9 cellular contexts compared by ENCODE assay signal in genomic region chr4:140003851-140004579, GRCh38.
A peak's percentile ranks its signal among the peaks of the same experiment; 100 is the strongest.
DNase-seq lines count a peak whose midpoint lies in the region; TF ChIP-seq lines count a peak whose summit lies in the region.
"Had no signal": no experiment of that assay in that cellular context is flagged by ENCODE, and none has a peak within 500 bp of the region (broad histone marks: within the 10 kb centered on the region; RNA-seq: fewer than 3 reads in every experiment).

No MANE protein-coding gene starts in this region.

- H3K4me1 ChIP-seq in mesenchymal stem cell (ENCODE audit: control insufficient read depth, insufficient read depth, low read depth, low read length) (no peaks in the 10 kb centered on the region), subcutaneous abdominal adipose tissue (ENCODE audit: control insufficient read depth in 5 of 5, insufficient read depth in 5 of 5, low read length in 5 of 5) (peaks cover 3 to 25% (median 15%) of the 10 kb centered on the region in 5 donors), OCI-LY7 (ENCODE audit: insufficient read depth, low read length, poor library complexity, severe bottlenecking) (no peaks in the 10 kb centered on the region)

- H2AFZ ChIP-seq in mesenchymal stem cell (ENCODE audit: low read depth, low read length) (no peak overlapping the region), OCI-LY7 (ENCODE audit: low read length) (no peak overlapping the region)

- peaks cover 11% of the 10 kb centered on the region for H3K79me1 ChIP-seq in mesenchymal stem cell (replicated peaks; ENCODE audit: low read length, poor library complexity, severe bottlenecking)

- no peaks in the 10 kb centered on the region for H3K9me2 ChIP-seq in OCI-LY7 (ENCODE audit: insufficient read depth, low read length)

- intact Hi-C loops in OCI-LY7 (cut with micrococcal nuclease; ENCODE audit: unreplicated experiment) = no loop called here

- no peak overlapping the region for H2BK15ac ChIP-seq in mesenchymal stem cell (ENCODE audit: low read depth, poor library complexity, severe bottlenecking)

- H3K9ac ChIP-seq in mesenchymal stem cell (ENCODE audit: low read length) = peak overlapping the region; percentile 86
- peak overlapping the region in 4 of 5 donors; percentile 43 to 68 (median 47) for H3K9ac ChIP-seq in subcutaneous abdominal adipose tissue (ENCODE audit: low read length in 5 of 5)

- H3K27me3 ChIP-seq in mesenchymal stem cell (ENCODE audit: control insufficient read depth in 1 of 2, insufficient read depth in 1 of 2, low read length in 2 of 2) (no peaks in the 10 kb centered on the region), subcutaneous abdominal adipose tissue (ENCODE audit: control insufficient read depth in 5 of 5, insufficient read depth in 4 of 5, low read length in 5 of 5) (no peaks in the 10 kb centered on the region)

- H4K20me1 ChIP-seq in OCI-LY7 (ENCODE audit: insufficient read depth, low read length) = no peaks in the 10 kb centered on the region

- BruUV-seq in OCI-LY7 (replicated peaks; lab: Mats Ljungman, UMichigan) = no TSS peak

- H4K91ac ChIP-seq in mesenchymal stem cell (ENCODE audit: low read length) = no peak overlapping the region

- no peak overlapping the region for H3K14ac ChIP-seq in mesenchymal stem cell (ENCODE audit: low read length in 2 of 2)

- peak; percentile 43 to 52 for DNase-seq in NCI-H526 (lab: John Stamatoyannopoulos, UW)
- no peak for DNase-seq in coronary artery (ENCODE audit: low spot score)
- no peak for DNase-seq in mesenchymal stem cell
- no peak for DNase-seq in NCI-H146 (lab: John Stamatoyannopoulos, UW)
- no peak for DNase-seq in germinal center (ENCODE audit: low spot score)
- DNase-seq in OCI-LY7 (ENCODE audit: low spot score) = no peak
- DNase-seq in AG08396 (ENCODE audit: low spot score) = no peak
- DNase-seq: T1000 had no signal

- H2AK5ac ChIP-seq in mesenchymal stem cell (ENCODE audit: low read length, severe bottlenecking) = no peak overlapping the region

- H3K9me3 ChIP-seq in mesenchymal stem cell (ENCODE audit: control insufficient read depth, low read length) (no peaks in the 10 kb centered on the region), subcutaneous abdominal adipose tissue (ENCODE audit: control insufficient read depth in 5 of 5, low read length in 5 of 5) (no peaks in the 10 kb centered on the region), OCI-LY7 (ENCODE audit: low read length) (no peaks in the 10 kb centered on the region)

- peak overlapping the region; percentile 76 for H3K4me2 ChIP-seq in mesenchymal stem cell (ENCODE audit: low read length, poor library complexity, severe bottlenecking)
- no peak overlapping the region for H3K4me2 ChIP-seq in OCI-LY7 (ENCODE audit: low read length)

- H3K23ac ChIP-seq in mesenchymal stem cell (ENCODE audit: low read length in 2 of 2) = no peak overlapping the region

- TF ChIP-seq CTCF in coronary artery (IDR thresholded peaks at IDR 0.05) (no peak), OCI-LY7 (conservative IDR thresholded peaks at IDR 0.05; ENCODE audit: low read length) (no peak)

- H3K4me3 ChIP-seq in coronary artery (peak overlapping the region; percentile 62), mesenchymal stem cell (ENCODE audit: insufficient read depth in 1 of 2, low read depth in 1 of 2, low read length in 2 of 2) (peak overlapping the region in 1 of 2 experiments; percentile 71), subcutaneous abdominal adipose tissue (ENCODE audit: low read depth in 1 of 5, low read length in 5 of 5) (peak overlapping the region; percentile 42 to 61 (median 55)), OCI-LY7 (ENCODE audit: low read depth, low read length, poor library complexity, severe bottlenecking) (no peak overlapping the region)

- no peaks in the 10 kb centered on the region for H3K36me3 ChIP-seq in mesenchymal stem cell (ENCODE audit: control insufficient read depth in 1 of 2, insufficient read depth in 2 of 2, low read depth in 1 of 2, low read length in 2 of 2)
- H3K36me3 ChIP-seq in subcutaneous abdominal adipose tissue (ENCODE audit: control insufficient read depth in 5 of 5, insufficient read depth in 5 of 5, low read length in 5 of 5) = no peaks in the 10 kb centered on the region
- H3K36me3 ChIP-seq in OCI-LY7 (ENCODE audit: insufficient read depth, low read length) = no peaks in the 10 kb centered on the region

- 78% methylated on average over 5 of the region's 7 CpGs for WGBS in mesenchymal stem cell

- POLR2A ChIA-PET in OCI-LY7 (lab: Charles Lee) = interaction anchor here (1.0 kb wide), 1 partner anchor 19 kb away, joined by 4 read pairs; no protein-coding TSS in a partner anchor

- CTCF ChIA-PET in OCI-LY7 (lab: Charles Lee; ENCODE audit: unreplicated experiment) = interaction anchor here (0.9 kb wide), 1 partner anchor 19 kb away, joined by 3 read pairs; no protein-coding TSS in a partner anchor

- H4K8ac ChIP-seq in mesenchymal stem cell (ENCODE audit: low read length) = no peak overlapping the region

- no peak overlapping the region for H3K4ac ChIP-seq in mesenchymal stem cell (ENCODE audit: low read depth in 1 of 2, low read length in 2 of 2)

- H3K27ac ChIP-seq in coronary artery (peak overlapping the region in 1 of 2 donors; percentile 9), mesenchymal stem cell (ENCODE audit: low read length, poor library complexity, severe bottlenecking) (no peak overlapping the region), subcutaneous abdominal adipose tissue (ENCODE audit: low read depth, low read length) (no peak overlapping the region), OCI-LY7 (ENCODE audit: low read depth, low read length, poor library complexity, severe bottlenecking) (no peak overlapping the region)

- no peak overlapping the region for H2BK12ac ChIP-seq in mesenchymal stem cell (ENCODE audit: low read length in 2 of 2)

- H2BK5ac ChIP-seq in mesenchymal stem cell (ENCODE audit: low read depth, low read length, poor library complexity, severe bottlenecking) = no peak overlapping the region

- H3K79me2 ChIP-seq in OCI-LY7 (ENCODE audit: insufficient read depth, low read depth, low read length) = no peaks in the 10 kb centered on the region

- H2BK120ac ChIP-seq in mesenchymal stem cell (ENCODE audit: low read depth, low read length) = no peak overlapping the region

- H3K18ac ChIP-seq in mesenchymal stem cell (ENCODE audit: low read depth in 1 of 2, low read length in 2 of 2) = no peak overlapping the region

Comparison
In these comparisons a context has a peak if more than half of its experiments do, and no peak if none do; other contexts are left out.
1. DNase-seq: peak in NCI-H526 (2 of 2); none in coronary artery (single experiment), mesenchymal stem cell (single experiment), NCI-H146 (single experiment), germinal center (single experiment), OCI-LY7 (single experiment) and AG08396 (single experiment).